In genomic region chr12:41206298-41206697, GRCh38 we compare ENCODE assay signal across 26 cellular contexts. TPM values are rescaled to one million over a fixed set of nuclear protein-coding genes. Genes with fewer than 3 reads are reported as not detected.
"Had no signal": no experiment of that assay in that cellular context is flagged by ENCODE, and none has a peak within 500 bp of the region (broad histone marks: within the 10 kb centered on the region; RNA-seq: fewer than 3 reads in every experiment).

No MANE protein-coding gene starts in this region.

- H3K27me3 ChIP-seq: brain microvascular endothelial cell, MG63, Peyer's patch, SJSA1 had no signal

- H3K4me3 ChIP-seq: MG63, SJSA1 had no signal

- H3K9ac ChIP-seq: SK-N-SH had no signal

- H3K9me2 ChIP-seq: SK-N-SH had no signal

- H3K9me3 ChIP-seq: MG63, Peyer's patch, SJSA1, SK-N-SH had no signal

- H3K27ac ChIP-seq: brain microvascular endothelial cell, SJSA1 had no signal

- H3K36me3 ChIP-seq: brain microvascular endothelial cell, MG63, Peyer's patch, SJSA1 had no signal

- DNase-seq: activated CD4-positive, alpha-beta T cell treated with anti-CD3 and anti-CD28 coated beads for 36 hours; activated CD4-positive, alpha-beta T cell treated with anti-CD3 and anti-CD28 coated beads, Interleukin-2, amount 10 ng/mL, durations not matched to agents 7 days and 5 days; activated CD4-positive, alpha-beta T cell treated with anti-CD3 and anti-CD28 coated beads, Interleukin-2, amount 50 U/mL, for 48 hours; activated CD8-positive, alpha-beta T cell treated with anti-CD3 and anti-CD28 coated beads, Interleukin-2, amount 10 ng/mL, durations not matched to agents 7 days and 5 days; activated effector memory CD4-positive, alpha-beta T cell treated with Interleukin-2 at 50 U/mL for 16 hours; activated naive CD4-positive, alpha-beta T cell treated with anti-CD3 and anti-CD28 coated beads, Interleukin-2, amount 50 U/mL, for 16 hours; activated naive CD8-positive, alpha-beta T cell treated with anti-CD3 and anti-CD28 coated beads for 36 hours; activated T-cell treated with anti-CD3 and anti-CD28 coated beads, Interleukin-2, amount 50 U/mL, for 4 hours; amniotic stem cell; aorta; brain microvascular endothelial cell; MG63; NCI-H1048; NCI-H1436 treated with DMSO at 0.1 percent for 48 hours; NCI-H1694 treated with DMSO at 0.1 percent for 48 hours; NCI-H2029; NCI-H345; NCI-H524 treated with DMSO at 0.1 percent for 48 hours; NK-92 treated with Interleukin-12 subunit alpha and Interleukin-12 subunit beta, amount 100 ng/mL, for 24 hours; PC-3; Peyer's patch; RPMI8226; SHP77 treated with DMSO at 0.1 percent for 48 hours; SK-N-SH had no signal

- H3K4me2 ChIP-seq: SK-N-SH had no signal

- H3K4me1 ChIP-seq: Peyer's patch had no signal

RNA-seq across cellular contexts. Expression of gene PDZRN4, which starts 18.2 kb away (rescaled TPM):
- total RNA-seq: activated CD4-positive, alpha-beta T cell treated with anti-CD3 and anti-CD28 coated beads for 36 hours; activated CD4-positive, alpha-beta T cell treated with anti-CD3 and anti-CD28 coated beads, Interleukin-2, amount 10 ng/mL, durations not matched to agents 7 days and 5 days; activated CD8-positive, alpha-beta T cell treated with anti-CD3 and anti-CD28 coated beads, Interleukin-2, amount 10 ng/mL, durations not matched to agents 7 days and 5 days; activated naive CD8-positive, alpha-beta T cell treated with anti-CD3 and anti-CD28 coated beads for 36 hours; activated T-cell treated with anti-CD3 and anti-CD28 coated beads, Interleukin-2, amount 50 U/mL, for 4 hours; NCI-H460; PC-3; SJSA1 had no signal
